17 cellular contexts compared by ENCODE assay signal in genomic region chr6:35443341-35444030, GRCh38. TPM values are rescaled to one million over a fixed set of nuclear protein-coding genes. Genes with fewer than 3 reads are reported as not detected.
DNase-seq lines count a peak whose midpoint lies in the region; ATAC-seq and TF ChIP-seq lines count a peak whose summit lies in the region.
"Had no signal": no experiment of that assay in that cellular context is flagged by ENCODE, and none has a peak within 500 bp of the region (broad histone marks: within the 10 kb centered on the region; RNA-seq: fewer than 3 reads in every experiment).

No MANE protein-coding gene starts in this region.

- no peak overlapping the region for H3K4me2 ChIP-seq in neuronal stem cell (ENCODE audit: insufficient read depth, low read length, poor library complexity, severe bottlenecking)

- intact Hi-C loops in left ventricle myocardium superior (cut with micrococcal nuclease) = no loop called here

- no peak overlapping the region for H3K23ac ChIP-seq in neuronal stem cell (ENCODE audit: low read depth, low read length, poor library complexity)

- H2AFZ ChIP-seq in neuronal stem cell (ENCODE audit: low read length) = peak overlapping the region; percentile 41

- H4K91ac ChIP-seq in neuronal stem cell (ENCODE audit: low read depth, low read length, poor library complexity) = no peak overlapping the region

- H3K27me3 ChIP-seq in neuronal stem cell (ENCODE audit: control insufficient read depth in 3 of 3, insufficient read depth in 3 of 3, low read depth in 1 of 3, low read length in 3 of 3) (no peaks in the 10 kb centered on the region), brain microvascular endothelial cell (replicated peaks) (no peaks in the 10 kb centered on the region)

- WGBS in neuronal stem cell (ENCODE audit: extremely low coverage in 2 of 2, insufficient read length in 2 of 2, insufficient replicate concordance in 1 of 2), 2 donors = no CpG with 5 or more reads among the region's 9 CpGs

- H3K9me3 ChIP-seq in neuronal stem cell (replicated peaks in 1 of 2; ENCODE audit: control insufficient read depth in 2 of 2, insufficient read depth in 1 of 2, low read depth in 1 of 2, low read length in 2 of 2) = no peaks in the 10 kb centered on the region

- no peak overlapping the region for H2BK12ac ChIP-seq in neuronal stem cell (ENCODE audit: low read length)

- no peak overlapping the region for H2BK5ac ChIP-seq in neuronal stem cell (ENCODE audit: low read length)

- H3K36me3 ChIP-seq in neuronal stem cell (replicated peaks in 1 of 2; ENCODE audit: control insufficient read depth in 2 of 2, insufficient read depth in 2 of 2, low read length in 2 of 2) = no peaks in the 10 kb centered on the region
- no peaks in the 10 kb centered on the region for H3K36me3 ChIP-seq in brain microvascular endothelial cell (replicated peaks)

- H3K4me3 ChIP-seq in neuronal stem cell (ENCODE audit: low read length in 2 of 2) (no peak overlapping the region), brain microvascular endothelial cell (ENCODE audit: low read depth, low read length) (no peak overlapping the region)

- peak overlapping the region; percentile 28 for H2BK15ac ChIP-seq in neuronal stem cell (ENCODE audit: low read length)

- no peak for TF ChIP-seq EP300 in Ishikawa (IDR thresholded peaks at IDR 0.05; ENCODE audit: borderline replicate concordance)

- TF ChIP-seq CTCF in brain microvascular endothelial cell (IDR thresholded peaks at IDR 0.05; ENCODE audit: low read depth, low read length, missing control alignments) = no peak

- no peak overlapping the region for H3K27ac ChIP-seq in neuronal stem cell (replicated peaks; ENCODE audit: low read length)
- no peak overlapping the region for H3K27ac ChIP-seq in brain microvascular endothelial cell
- H3K27ac ChIP-seq: 22Rv1 had no signal

- no peak overlapping the region for H2AK5ac ChIP-seq in neuronal stem cell (ENCODE audit: low read depth, low read length)

- peaks cover 0 to 1% of the 10 kb centered on the region in 2 donors for H3K4me1 ChIP-seq in neuronal stem cell (ENCODE audit: control insufficient read depth in 2 of 2, insufficient read depth in 1 of 2, low read depth in 1 of 2, low read length in 2 of 2)

- H3K4ac ChIP-seq in neuronal stem cell (ENCODE audit: low read length) = no peak overlapping the region

- ATAC-seq in left ventricle myocardium superior = no peak

- H3K79me1 ChIP-seq in neuronal stem cell (ENCODE audit: low read depth, low read length) = peaks cover 2% of the 10 kb centered on the region

- in situ Hi-C loops in brain microvascular endothelial cell (cut with HindIII; ENCODE audit: low pct_ligation_motif_present, low sequenced_read_pairs) = no loop called here

- H3K14ac ChIP-seq in neuronal stem cell (ENCODE audit: low read length) = peak overlapping the region; percentile 48

- DNase-seq in DMS 273 (lab: John Stamatoyannopoulos, UW; ENCODE audit: unreplicated experiment) (peak; percentile 22), DMS 273 treated with DMSO at 0.1 percent for 48 hours (lab: John Stamatoyannopoulos, UW) (no peak), ecto neural progenitor cell (ENCODE audit: low spot score) (peak; percentile 39), neuronal stem cell (ENCODE audit: low spot score) (no peak), H4 (ENCODE audit: low spot score) (no peak), left ventricle myocardium superior (no peak), brain microvascular endothelial cell (no peak)
- DNase-seq: Calu3; CD4-positive, alpha-beta memory T cell; DMS79; KBM-7; NCI-H1092 treated with DMSO at 0.1 percent for 48 hours; NCI-H345; NCI-H526 treated with DMSO at 0.1 percent for 48 hours; SW 1271 had no signal

- H3K18ac ChIP-seq in neuronal stem cell (ENCODE audit: low read length) = no peak overlapping the region

- no peak for TF ChIP-seq RAD21 in Ishikawa (IDR thresholded peaks at IDR 0.05; ENCODE audit: low read depth)

- no peak overlapping the region for H3K9ac ChIP-seq in neuronal stem cell (ENCODE audit: low read depth, low read length, poor library complexity)

- H4K8ac ChIP-seq in neuronal stem cell (ENCODE audit: low read depth, low read length) = no peak overlapping the region

- no peak overlapping the region for H2BK120ac ChIP-seq in neuronal stem cell (ENCODE audit: low read depth, low read length)

TF ChIP-seq in Ishikawa, 13 proteins besides CTCF, POLR2A, EP300 and RAD21:
- TF ChIP-seq ZBTB7A (IDR thresholded peaks at IDR 0.05; ENCODE audit: low read depth) = peak; percentile 55
- TF ChIP-seq REST (IDR thresholded peaks at IDR 0.05; ENCODE audit: low read depth) = no peak
- 0 out of 2 replicates have a peak, but pooled peaks have one; percentile 12 for TF ChIP-seq TEAD4 (IDR thresholded peaks at IDR 0.05)
- no peak for TF ChIP-seq MAX (IDR thresholded peaks at IDR 0.05)
- TF ChIP-seq NFIC (IDR thresholded peaks at IDR 0.05) = peak; percentile 30; the same call in 1 of the 2 replicates
- no peak for TF ChIP-seq YY1 (IDR thresholded peaks at IDR 0.05; ENCODE audit: low read depth)

RNA-seq across cellular contexts. Expression of gene FANCE, which starts 8.7 kb away (rescaled TPM):
- 8.9 TPM for polyA plus RNA-seq in neuronal stem cell (2013, experiment 1 of 2)
- 8.3 TPM for polyA plus RNA-seq in neuronal stem cell (2013, experiment 2 of 2)
- total RNA-seq in H4 (2014; rRNA removed; shearing (Covaris generic)) = 5.9 and 6.6 TPM in 2 replicates
- 3.8 TPM for total RNA-seq in left ventricle myocardium superior

RNA-seq across cellular contexts. Expression of gene RPL10A, which starts 24.7 kb away (rescaled TPM):
- 2,893 TPM for polyA plus RNA-seq in neuronal stem cell (2013, experiment 1 of 2)
- 2,832 TPM for polyA plus RNA-seq in neuronal stem cell (2013, experiment 2 of 2)
- total RNA-seq in H4 (2014; rRNA removed; shearing (Covaris generic)) = 1,521 and 1,556 TPM in 2 replicates
- total RNA-seq in left ventricle myocardium superior = 560 TPM

RNA-seq across cellular contexts. Expression of gene TEAD3, which starts 53.4 kb away (rescaled TPM):
- 37.2 TPM for polyA plus RNA-seq in neuronal stem cell (2013, experiment 1 of 2)
- polyA plus RNA-seq in neuronal stem cell (2013, experiment 2 of 2) = 37.9 TPM
- 4.1 and 7.1 TPM in 2 replicates for total RNA-seq in H4 (2014; rRNA removed; shearing (Covaris generic))
- 30.4 TPM for total RNA-seq in left ventricle myocardium superior

Comparison
In these comparisons a context has a peak if more than half of its experiments do, and no peak if none do; other contexts are left out.
1. DNase-seq: peak in DMS 273 (single experiment) and ecto neural progenitor cell (single experiment); none in DMS 273 treated with DMSO at 0.1 percent for 48 hours (single experiment), neuronal stem cell (single experiment), H4 (single experiment), left ventricle myocardium superior (single experiment) and brain microvascular endothelial cell (single experiment).